In genomic region chr7:131161103-131161502, GRCh38 we compare ENCODE assay signal across 15 cellular contexts.
A peak's percentile ranks its signal among the peaks of the same experiment; 100 is the strongest.
DNase-seq lines count a peak whose midpoint lies in the region; ATAC-seq and TF ChIP-seq lines count a peak whose summit lies in the region.
"Had no signal": no experiment of that assay in that cellular context is flagged by ENCODE, and none has a peak within 500 bp of the region (broad histone marks: within the 10 kb centered on the region; RNA-seq: fewer than 3 reads in every experiment).

No MANE protein-coding gene starts in this region.

- H3K4me3 ChIP-seq in SK-N-SH (ENCODE audit: low read depth in 2 of 2, low read length in 1 of 2) (no peak overlapping the region), adipocyte (ENCODE audit: low read length) (no peak overlapping the region), fibroblast of the aortic adventitia (ENCODE audit: low read depth, low read length) (no peak overlapping the region), smooth muscle cell (no peak overlapping the region)
- H3K4me3 ChIP-seq: GM12878 had no signal

- H3K9ac ChIP-seq in SK-N-SH (no peak overlapping the region), adipocyte (ENCODE audit: low read length) (no peak overlapping the region), smooth muscle cell (ENCODE audit: low read depth) (no peak overlapping the region)

- H3K36me3 ChIP-seq in SK-N-SH (replicated peaks in 1 of 2; ENCODE audit: control insufficient read depth in 1 of 2, insufficient read depth in 2 of 2, low read length in 1 of 2) (no peaks in the 10 kb centered on the region), adipocyte (ENCODE audit: control insufficient read depth, insufficient read depth, low read length, severe bottlenecking) (no peaks in the 10 kb centered on the region), smooth muscle cell (ENCODE audit: low read depth) (no peaks in the 10 kb centered on the region)

- ATAC-seq in SK-N-SH treated with all-trans-retinoic acid at 6 μM for 48 hours (no peak), GM18498 (IDR thresholded peaks at IDR 0.05; ENCODE audit: unreplicated experiment) (no peak)
- ATAC-seq: GM12878 had no signal

- H3K9me3 ChIP-seq in SK-N-SH (no peaks in the 10 kb centered on the region), adipocyte (ENCODE audit: control insufficient read depth, low read length) (no peaks in the 10 kb centered on the region), smooth muscle cell (replicated peaks; ENCODE audit: low read depth) (no peaks in the 10 kb centered on the region)

- no peak for DNase-seq in SK-N-SH
- peak; percentile 41 for DNase-seq in adipocyte (ENCODE audit: low read depth)
- peak; percentile 14 for DNase-seq in fibroblast of the aortic adventitia (ENCODE audit: low read depth)
- DNase-seq in smooth muscle cell (lab: John Stamatoyannopoulos, UW; ENCODE audit: unreplicated experiment), result no peak
- no peak for DNase-seq in activated naive CD4-positive, alpha-beta T cell treated with anti-CD3 and anti-CD28 coated beads, Interleukin-2, amount 50 U/mL, for 16 hours
- no peak for DNase-seq in SW 1271 (lab: John Stamatoyannopoulos, UW)
- DNase-seq: C1 segment of cervical spinal cord; NCI-H1436; NCI-H2081; NCI-H524 treated with DMSO at 0.1 percent for 48 hours; NK-92 treated with Interleukin-12 subunit alpha and Interleukin-12 subunit beta, amount 100 ng/mL, for 24 hours had no signal

- CTCF ChIA-PET in SK-N-SH (lab: Yijun Ruan, JAX), result interaction anchor here (0.9 kb wide), 1 partner anchor 12 kb away, joined by 3 read pairs; no protein-coding TSS in a partner anchor

- H4K20me1 ChIP-seq in SK-N-SH (ENCODE audit: insufficient read depth) (no peaks in the 10 kb centered on the region), smooth muscle cell (ENCODE audit: low read depth) (no peaks in the 10 kb centered on the region)

- no peak overlapping the region for H3K4me2 ChIP-seq in SK-N-SH
- no peak overlapping the region for H3K4me2 ChIP-seq in smooth muscle cell

- no peaks in the 10 kb centered on the region for H3K9me2 ChIP-seq in SK-N-SH

- no peak for TF ChIP-seq RAD21 in SK-N-SH (IDR thresholded peaks at IDR 0.05; ENCODE audit: low read length)

- H3K4me1 ChIP-seq in SK-N-SH (ENCODE audit: control insufficient read depth in 1 of 2, insufficient read depth in 2 of 2, low read depth in 1 of 2, low read length in 1 of 2), result peaks cover 0 to 38% of the 10 kb centered on the region in 2 experiments; a peak in 2 of 4 replicates
- H3K4me1 ChIP-seq in adipocyte (ENCODE audit: control insufficient read depth, insufficient read depth, low read length), result peaks cover 36% of the 10 kb centered on the region
- no peaks in the 10 kb centered on the region for H3K4me1 ChIP-seq in smooth muscle cell (ENCODE audit: low read depth)

- H3K27me3 ChIP-seq in SK-N-SH (ENCODE audit: insufficient read depth) (no peaks in the 10 kb centered on the region), adipocyte (replicated peaks; ENCODE audit: control insufficient read depth, insufficient read depth, low read length) (no peaks in the 10 kb centered on the region), smooth muscle cell (ENCODE audit: low read depth) (no peaks in the 10 kb centered on the region)

- H3K27ac ChIP-seq in SK-N-SH (ENCODE audit: low read depth in 2 of 2, low read length in 1 of 2) (peak overlapping the region in 1 of 2 experiments; percentile 26; a peak in 2 of 4 replicates), smooth muscle cell (ENCODE audit: low read depth) (peak overlapping the region; percentile 32)
- H3K27ac ChIP-seq: 22Rv1 had no signal

- POLR2A ChIA-PET in SK-N-SH (lab: Yijun Ruan, JAX), result no interaction called here

- H3F3A ChIP-seq in SK-N-SH (replicated peaks; ENCODE audit: insufficient read depth) (peaks cover 16% of the 10 kb centered on the region), smooth muscle cell (ENCODE audit: low read depth) (no peaks in the 10 kb centered on the region)

- WGBS in SK-N-SH (ENCODE audit: low lambda C conversion rate), result 85% methylated on average over 3 of the region's 3 CpGs
- WGBS in smooth muscle cell (ENCODE audit: low lambda C conversion rate), result 80% methylated on average over 3 of the region's 3 CpGs

- no peaks in the 10 kb centered on the region for H3K79me2 ChIP-seq in SK-N-SH (ENCODE audit: insufficient read depth)
- no peaks in the 10 kb centered on the region for H3K79me2 ChIP-seq in smooth muscle cell (ENCODE audit: low read depth)

- no peak overlapping the region for H2AFZ ChIP-seq in SK-N-SH (ENCODE audit: low read depth)
- no peak overlapping the region for H2AFZ ChIP-seq in smooth muscle cell (ENCODE audit: low read depth)

- TF ChIP-seq EP300 in SK-N-SH (IDR thresholded peaks at IDR 0.05; ENCODE audit: borderline replicate concordance in 1 of 2, low read depth in 1 of 2, low read length in 1 of 2), result no peak

- TF ChIP-seq CTCF in SK-N-SH (IDR thresholded peaks at IDR 0.05), result no peak
- TF ChIP-seq CTCF in fibroblast of the aortic adventitia (IDR thresholded peaks at IDR 0.05; ENCODE audit: insufficient read depth, low read length), result no peak
- TF ChIP-seq CTCF in smooth muscle cell (IDR thresholded peaks at IDR 0.05; ENCODE audit: borderline replicate concordance, insufficient read depth, poor library complexity, severe bottlenecking), result no peak

TF ChIP-seq in SK-N-SH, 30 proteins besides CTCF, POLR2A, EP300 and RAD21:
- TF ChIP-seq EZH2phosphoT487 (IDR thresholded peaks at IDR 0.05; ENCODE audit: borderline replicate concordance, low read depth) (no peak), MEF2A (IDR thresholded peaks at IDR 0.05; ENCODE audit: borderline replicate concordance, low read depth) (no peak), FOSL2 (IDR thresholded peaks at IDR 0.05; ENCODE audit: borderline replicate concordance, low read depth) (peak; percentile 23; the same call in 1 of the 2 replicates), POLR2AphosphoS5 (IDR thresholded peaks at IDR 0.05; ENCODE audit: low read depth, low read length) (no peak), TAF1 (IDR thresholded peaks at IDR 0.05; ENCODE audit: borderline replicate concordance, low read depth, low read length) (no peak)

TF ChIP-seq in SK-N-SH treated with all-trans-retinoic acid at 6 μM for 48 hours, 23 proteins besides CTCF, POLR2A, EP300 and RAD21:
- no peak for TF ChIP-seq RARB (CRISPR knock-in tag; IDR thresholded peaks at IDR 0.05)

Comparison
In these comparisons a context has a peak if more than half of its experiments do, and no peak if none do; other contexts are left out.
1. DNase-seq: peak in adipocyte (single experiment) and fibroblast of the aortic adventitia (single experiment); none in SK-N-SH (single experiment), smooth muscle cell (single experiment), activated naive CD4-positive, alpha-beta T cell treated with anti-CD3 and anti-CD28 coated beads, Interleukin-2, amount 50 U/mL, for 16 hours (single experiment) and SW 1271 (0 of 2).